In the genomic region with DNA sequence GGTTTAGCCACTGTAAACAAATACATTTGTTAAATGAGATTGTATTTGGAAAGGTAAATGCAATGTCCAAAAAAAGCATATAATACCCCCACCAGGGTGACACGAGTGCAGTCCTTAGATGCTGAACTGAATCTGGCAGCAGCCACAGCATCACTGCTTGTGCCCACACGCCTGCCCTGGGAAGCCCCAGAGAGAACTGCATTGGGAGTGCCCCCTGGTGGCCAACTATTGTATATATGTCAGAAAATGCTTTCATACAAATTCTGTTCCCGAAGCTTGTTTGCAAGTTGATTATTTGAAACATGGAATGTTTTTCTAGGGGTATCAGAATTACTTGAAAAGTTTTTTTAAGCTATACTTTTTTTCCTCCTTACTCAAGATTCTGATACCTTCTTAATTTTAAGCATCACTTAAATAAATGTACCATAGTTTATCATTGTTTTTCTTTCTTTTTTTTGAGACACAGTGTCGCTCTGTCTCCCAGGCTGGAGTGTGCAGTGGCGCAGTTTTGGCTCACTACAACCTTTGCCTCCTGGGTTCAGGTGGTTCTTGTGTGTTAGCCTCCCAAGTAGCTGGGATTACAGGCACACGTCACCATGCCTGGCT, we compare ENCODE assay signal across 8 cellular contexts. TPM values are rescaled to one million over a fixed set of nuclear protein-coding genes. Genes with fewer than 3 reads are reported as not detected.
DNase-seq lines count a peak whose midpoint lies in the region; ATAC-seq and TF ChIP-seq lines count a peak whose summit lies in the region.

No MANE protein-coding gene starts in this region.

- no peaks in the 10 kb centered on the region for H3K4me1 ChIP-seq in OCI-LY1 (ENCODE audit: insufficient read depth, low read length, severe bottlenecking)

- H3K9ac ChIP-seq in OCI-LY1 (ENCODE audit: low read length): no peak overlapping the region

- H3K4me3 Mint-ChIP-seq in naive thymus-derived CD8-positive, alpha-beta T cell: no peak overlapping the region

- no peaks in the 10 kb centered on the region for H3K9me3 Mint-ChIP-seq in naive thymus-derived CD8-positive, alpha-beta T cell

- TF ChIP-seq CTCF in OCI-LY1 (IDR thresholded peaks at IDR 0.05; ENCODE audit: low read length): peak; percentile 92

- no peaks in the 10 kb centered on the region for H3K79me2 ChIP-seq in OCI-LY1 (ENCODE audit: insufficient read depth, low read length)

- peaks cover 0 to 5% (median 3%) of the 10 kb centered on the region in 4 donors for H3K4me1 Mint-ChIP-seq in naive thymus-derived CD8-positive, alpha-beta T cell

- POLR2A ChIA-PET in naive thymus-derived CD8-positive, alpha-beta T cell (lab: Charles Lee): no interaction called here

- H3K36me3 ChIP-seq in OCI-LY1 (ENCODE audit: insufficient read depth, low read length): peaks cover 10% of the 10 kb centered on the region; the same call in 1 of the 2 replicates

- H3F3A ChIP-seq in OCI-LY1 (ENCODE audit: insufficient read depth, low read length): no peaks in the 10 kb centered on the region

- peaks cover 0 to 24% (median 5%) of the 10 kb centered on the region in 3 donors for H3K36me3 Mint-ChIP-seq in naive thymus-derived CD8-positive, alpha-beta T cell

- H3K9me2 ChIP-seq in OCI-LY1 (ENCODE audit: low read depth, low read length): no peaks in the 10 kb centered on the region

- no peak overlapping the region for H3K4me2 ChIP-seq in OCI-LY1 (ENCODE audit: low read length)

- H4K20me1 ChIP-seq in OCI-LY1 (ENCODE audit: insufficient read depth, low read length): no peaks in the 10 kb centered on the region

- no peak overlapping the region for H3K27ac ChIP-seq in OCI-LY1 (ENCODE audit: low read depth, low read length, poor library complexity, severe bottlenecking)
- no peak overlapping the region for H3K27ac ChIP-seq in epithelial cell of prostate

- H3K27me3 ChIP-seq in OCI-LY1 (ENCODE audit: insufficient read depth, low read length): no peaks in the 10 kb centered on the region

- no peaks in the 10 kb centered on the region for H3K9me3 ChIP-seq in OCI-LY1 (ENCODE audit: low read length)

- peak; percentile 87 for ATAC-seq in GM21528 (IDR thresholded peaks at IDR 0.05; ENCODE audit: low FRiP score, unreplicated experiment)
- peak; percentile 91 to 97 for ATAC-seq in naive thymus-derived CD8-positive, alpha-beta T cell

- DNase-seq in DMS79 treated with DMSO at 0.1 percent for 48 hours (lab: John Stamatoyannopoulos, UW): peak; percentile 74
- DNase-seq in HuH-7 (ENCODE audit: low spot score): peak; percentile 91
- DNase-seq in activated CD8-positive, alpha-beta memory T cell treated with anti-CD3 and anti-CD28 coated beads, Interleukin-2, amount 50 U/mL, for 4 hours: peak; percentile 80
- DNase-seq in epithelial cell of prostate (ENCODE audit: low read depth, low spot score): peak; percentile 26
- DNase-seq in naive thymus-derived CD8-positive, alpha-beta T cell: peak; percentile 60 to 89 (median 76)
- DNase-seq in stimulated activated naive CD4-positive, alpha-beta T cell treated with Interleukin-2 at 50 U/mL for 16 hours (lab: John Stamatoyannopoulos, UW): peak; percentile 76

- H2AFZ ChIP-seq in OCI-LY1 (ENCODE audit: low read length): no peak overlapping the region

- H3K4me3 ChIP-seq in OCI-LY1 (ENCODE audit: low read depth, low read length, poor library complexity, severe bottlenecking): no peak overlapping the region

- no peaks in the 10 kb centered on the region for H3K27me3 Mint-ChIP-seq in naive thymus-derived CD8-positive, alpha-beta T cell

- H3K27ac Mint-ChIP-seq in naive thymus-derived CD8-positive, alpha-beta T cell: peak overlapping the region in 2 of 10 donors; percentile 16 to 56

RNA-seq across cellular contexts. Expression of gene LANCL2, which starts 50.1 kb away (rescaled TPM):
- total RNA-seq in naive thymus-derived CD8-positive, alpha-beta T cell: 1 to 10 TPM; 4.9 to 6.4 TPM
- polyA plus RNA-seq in naive thymus-derived CD8-positive, alpha-beta T cell: 1 to 10 TPM; 4.6 to 7.0 (median 5.7) TPM

Comparison
In these comparisons a context has a peak if more than half of its experiments do, and no peak if none do; other contexts are left out.
1. DNase-seq: peak in every context shown above with its lines; median percentile 91 in HuH-7; 80 in activated CD8-positive, alpha-beta memory T cell treated with anti-CD3 and anti-CD28 coated beads, Interleukin-2, amount 50 U/mL, for 4 hours; 76 in stimulated activated naive CD4-positive, alpha-beta T cell treated with Interleukin-2 at 50 U/mL for 16 hours; 76 in naive thymus-derived CD8-positive, alpha-beta T cell; 74 in DMS79 treated with DMSO at 0.1 percent for 48 hours; 26 in epithelial cell of prostate.